ENCODE assay signal across 8 cellular contexts in the genomic region with DNA sequence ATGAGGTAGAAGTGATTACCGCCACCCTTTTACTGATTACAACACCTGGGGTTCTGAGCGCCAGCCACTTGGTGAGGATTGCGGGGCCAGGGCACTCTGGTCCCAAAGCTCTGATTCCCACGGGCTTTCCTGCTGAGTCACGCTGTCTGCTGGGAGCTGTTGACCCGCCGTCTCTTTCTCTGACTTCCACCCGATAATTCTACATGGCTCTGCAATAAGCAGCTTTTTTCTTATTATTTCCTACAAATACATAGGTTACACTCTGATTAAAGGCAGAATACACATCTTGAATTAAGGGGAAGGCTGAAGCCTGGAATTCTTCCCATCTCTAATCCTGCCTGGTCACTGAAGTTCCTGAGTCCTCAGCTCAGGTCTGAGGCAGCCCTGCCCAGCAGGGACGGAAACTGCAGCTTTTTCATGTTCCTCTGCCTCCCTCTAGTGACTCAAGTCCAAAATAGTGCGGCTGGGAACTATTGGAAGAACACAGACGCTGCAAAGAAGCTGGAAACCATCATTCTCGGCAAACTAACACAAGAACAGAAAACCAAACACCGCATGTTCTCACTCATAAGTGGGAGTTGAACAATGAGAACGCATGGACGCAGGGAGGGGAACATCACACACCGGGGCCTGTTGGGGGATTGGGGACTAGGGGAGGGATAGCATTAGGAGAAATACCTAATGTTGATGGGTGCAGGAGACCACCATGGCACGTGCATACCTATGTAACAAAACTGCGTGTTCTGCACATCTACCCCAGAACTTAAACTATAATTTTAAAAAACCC.
DNase-seq lines count a peak whose midpoint lies in the region; ATAC-seq and TF ChIP-seq lines count a peak whose summit lies in the region.

No MANE protein-coding gene starts in this region.

- peak; percentile 85 for DNase-seq in DMS114 treated with DMSO at 0.1 percent for 48 hours (lab: John Stamatoyannopoulos, UW; ENCODE audit: unreplicated experiment)
- peak; percentile 94 to 97 for DNase-seq in Kasumi-1 (lab: John Stamatoyannopoulos, UW)
- DNase-seq in RKO (ENCODE audit: low spot score), result peak; percentile 95
- peak in 1 of 2 donors; percentile 56 for DNase-seq in activated naive CD4-positive, alpha-beta T cell treated with anti-CD3 and anti-CD28 coated beads, Interleukin-2, amount 50 U/mL, for 72 hours (ENCODE audit: low spot score in 2 of 2)
- peak; percentile 94 for DNase-seq in globus pallidus (ENCODE audit: low spot score)
- peak; percentile 80 for DNase-seq in ureter (ENCODE audit: low spot score)

- no peaks in the 10 kb centered on the region for H3K9me3 Mint-ChIP-seq in activated naive CD4-positive, alpha-beta T cell treated with anti-CD3 and anti-CD28 coated beads, Interleukin-2, amount 50 U/mL, for 72 hours

- H3K27ac ChIP-seq in neutrophil, result peak overlapping the region; percentile 92

- no peaks in the 10 kb centered on the region for H3K9me3 ChIP-seq in neutrophil

- peak; percentile 79 for ATAC-seq in GM21576 (IDR thresholded peaks at IDR 0.05; ENCODE audit: unreplicated experiment)
- ATAC-seq in activated naive CD4-positive, alpha-beta T cell treated with anti-CD3 and anti-CD28 coated beads, Interleukin-2, amount 50 U/mL, for 72 hours, result peak; percentile 85 to 88

- no peaks in the 10 kb centered on the region for H3K36me3 ChIP-seq in neutrophil

- peak overlapping the region; percentile 39 to 60 for H3K4me3 ChIP-seq in neutrophil (ENCODE audit: low read depth in 1 of 2, low read length in 1 of 2)

- H3K36me3 Mint-ChIP-seq in activated naive CD4-positive, alpha-beta T cell treated with anti-CD3 and anti-CD28 coated beads, Interleukin-2, amount 50 U/mL, for 72 hours, result peaks cover 0 to 18% of the 10 kb centered on the region in 2 donors

- H3K27ac Mint-ChIP-seq in activated naive CD4-positive, alpha-beta T cell treated with anti-CD3 and anti-CD28 coated beads, Interleukin-2, amount 50 U/mL, for 72 hours, result no peak overlapping the region

- no peaks in the 10 kb centered on the region for H3K27me3 ChIP-seq in neutrophil

- H3K4me1 ChIP-seq in neutrophil (ENCODE audit: control insufficient read depth in 1 of 2, insufficient read depth in 1 of 2, low read depth in 1 of 2, low read length in 1 of 2), result peaks cover 53% of the 10 kb centered on the region in 2 experiments

- peak; percentile 83 for TF ChIP-seq CTCF in neutrophil (IDR thresholded peaks at IDR 0.05)
